8 cellular contexts compared by ENCODE assay signal in genomic region chr18:70490008-70490933, GRCh38.
DNase-seq lines count a peak whose midpoint lies in the region; ATAC-seq, FAIRE-seq and TF ChIP-seq lines count a peak whose summit lies in the region.

No MANE protein-coding gene starts in this region.

- TF ChIP-seq CTCF in HCT116 (IDR thresholded peaks at IDR 0.05 in 2 of 3, conservative IDR thresholded peaks at IDR 0.05 in 1 of 3; ENCODE audit: borderline replicate concordance in 1 of 3, insufficient read depth in 1 of 3, low read depth in 2 of 3, low read length in 2 of 3) = peak; percentile 34 to 87 (median 53); a peak in 5 of 6 replicates
- peak in 2 of 3 experiments; percentile 60 to 69; a peak in 3 of 4 replicates for TF ChIP-seq CTCF in H1 (IDR thresholded peaks at IDR 0.05; ENCODE audit: control extremely low read depth in 1 of 3, insufficient read depth in 1 of 3, low read depth in 1 of 3, low read length in 3 of 3)

- no peaks in the 10 kb centered on the region for H3K27me3 ChIP-seq in HCT116 (ENCODE audit: insufficient read depth, low read length)
- H3K27me3 ChIP-seq in H1 (replicated peaks in 1 of 4; ENCODE audit: control insufficient read depth in 3 of 4, extremely low read depth in 1 of 4, insufficient read depth in 3 of 4, low read length in 3 of 4) = no peaks in the 10 kb centered on the region

- H3K4me3 Mint-ChIP-seq in T-cell = no peak overlapping the region

- no peak overlapping the region for H3K23ac ChIP-seq in H1 (ENCODE audit: insufficient read length)

- peak overlapping the region; percentile 91 for H2AFZ ChIP-seq in HCT116 (ENCODE audit: low read depth, low read length, poor library complexity, severe bottlenecking)
- H2AFZ ChIP-seq in H1 (ENCODE audit: low read length) = peak overlapping the region; percentile 23; the same call in 1 of the 2 replicates

- DNase-seq in activated effector memory CD4-positive, alpha-beta T cell treated with anti-CD3 and anti-CD28 coated beads, Interleukin-2, amount 50 U/mL, for 16 hours = peak; percentile 65
- DNase-seq in activated effector memory CD4-positive, alpha-beta T cell treated with Interleukin-2 at 50 U/mL for 16 hours = no peak
- DNase-seq in HCT116 (ENCODE audit: low read depth, low spot score) (peak; percentile 48), NCI-H146 (lab: John Stamatoyannopoulos, UW) (peak; percentile 82), T-cell (peak in 23 of 34 experiments; percentile 4 to 41 (median 25)), H1 (ENCODE audit: low read depth in 1 of 2, low spot score in 2 of 2) (no peak), midbrain (lab: John Stamatoyannopoulos, UW) (peak; percentile 85), urothelium cell line (ENCODE audit: low spot score) (peak; percentile 23)

- TF ChIP-seq POLR2A in HCT116 (IDR thresholded peaks at IDR 0.05; ENCODE audit: borderline replicate concordance, extremely low read depth, insufficient read depth, insufficient read length) (no peak), H1 (IDR thresholded peaks at IDR 0.05; ENCODE audit: control extremely low read depth in 1 of 2, low read depth in 2 of 2, low read length in 2 of 2) (no peak)

- H2BK5ac ChIP-seq in H1 (ENCODE audit: low read depth, low read length) = no peak overlapping the region

- H3K27me3 Mint-ChIP-seq in T-cell = peaks cover 5 to 10% of the 10 kb centered on the region in 2 donors

- peak; percentile 95 for FAIRE-seq in H1 (lab: Jason Lieb, UNC)
- no peak for FAIRE-seq in urothelium cell line (lab: Jason Lieb, UNC)

- no peaks in the 10 kb centered on the region for H3K79me1 ChIP-seq in H1 (ENCODE audit: low read depth, low read length)

- H2BK20ac ChIP-seq in H1 (ENCODE audit: low read length) = no peak overlapping the region

- H3K4me1 ChIP-seq in HCT116 (ENCODE audit: control insufficient read depth in 1 of 2, insufficient read depth in 2 of 2, low read length in 2 of 2) = peaks cover 0 to 7% of the 10 kb centered on the region in 2 experiments; a peak in 1 of 4 replicates
- H3K4me1 ChIP-seq in H1 (replicated peaks in 1 of 4; ENCODE audit: control insufficient read depth in 3 of 4, insufficient read depth in 4 of 4, low read length in 3 of 4) = no peaks in the 10 kb centered on the region

- H3K79me2 ChIP-seq in HCT116 (ENCODE audit: insufficient read depth, low read length) (no peaks in the 10 kb centered on the region), H1 (ENCODE audit: control insufficient read depth in 1 of 2, insufficient read depth in 2 of 2, low read length in 2 of 2) (no peaks in the 10 kb centered on the region)

- no peaks in the 10 kb centered on the region for H3K9me2 ChIP-seq in HCT116 (ENCODE audit: insufficient read depth)

- no peaks in the 10 kb centered on the region for H3K36me3 Mint-ChIP-seq in T-cell

- H3K4me3 ChIP-seq in HCT116 (replicated peaks in 1 of 2; ENCODE audit: low read depth in 1 of 2, low read length in 2 of 2) (no peak overlapping the region), H1 (ENCODE audit: extremely low read depth in 1 of 4, insufficient read depth in 2 of 4, low read depth in 3 of 4, low read length in 4 of 4) (no peak overlapping the region)

- no peaks in the 10 kb centered on the region for H3K36me3 ChIP-seq in HCT116 (ENCODE audit: control insufficient read depth in 1 of 2, insufficient read depth in 2 of 2, low read length in 2 of 2)
- H3K36me3 ChIP-seq in H1 (ENCODE audit: control insufficient read depth in 2 of 4, insufficient read depth in 4 of 4, low read length in 3 of 4) = no peaks in the 10 kb centered on the region

- TF ChIP-seq RAD21 in HCT116 (IDR thresholded peaks at IDR 0.05; ENCODE audit: low read depth) (peak; percentile 56), H1 (IDR thresholded peaks at IDR 0.05 in 1 of 2, conservative IDR thresholded peaks at IDR 0.05 in 1 of 2; ENCODE audit: low read depth in 2 of 2, low read length in 2 of 2) (peak; percentile 72 to 78)

- no peak overlapping the region for H3K56ac ChIP-seq in H1 (replicated peaks; ENCODE audit: insufficient read length, low read depth, low read length)

- H3K9me3 ChIP-seq in HCT116 (ENCODE audit: control insufficient read depth in 1 of 2, insufficient read depth in 1 of 2, low read depth in 1 of 2, low read length in 2 of 2) = no peaks in the 10 kb centered on the region
- peaks cover 5 to 9% of the 10 kb centered on the region in 2 experiments; a peak in 2 of 4 replicates for H3K9me3 ChIP-seq in H1 (ENCODE audit: insufficient read depth in 2 of 2, low read depth in 1 of 2, low read length in 1 of 2)

- no peak overlapping the region for H4K5ac ChIP-seq in H1 (ENCODE audit: insufficient read length, low read depth, low read length)

- H3K14ac ChIP-seq in H1 (ENCODE audit: insufficient read length) = no peak overlapping the region

- peaks cover 5 to 15% (median 7%) of the 10 kb centered on the region in 3 donors for H3K4me1 Mint-ChIP-seq in T-cell

- no peak overlapping the region for H3K9ac ChIP-seq in HCT116 (ENCODE audit: low read length)
- H3K9ac ChIP-seq in H1 (replicated peaks in 1 of 4; ENCODE audit: extremely low read depth in 1 of 4, low read depth in 3 of 4, low read length in 3 of 4) = no peak overlapping the region

- H4K8ac ChIP-seq in H1 (ENCODE audit: extremely low read depth, insufficient read depth, low read length) = no peak overlapping the region

- intact Hi-C loops in HCT116 (cut with micrococcal nuclease) = no loop called here

- H3K27ac Mint-ChIP-seq in T-cell = peak overlapping the region in 1 of 2 donors; percentile 1

- no peak overlapping the region for H3K18ac ChIP-seq in H1 (ENCODE audit: extremely low read depth, low read length)

- H2BK12ac ChIP-seq in H1 (ENCODE audit: low read depth, low read length) = no peak overlapping the region

- ATAC-seq in HCT116 (peak; percentile 70), T-cell (replicated peaks in 1 of 4) (peak; percentile 32 to 70 (median 54))

- no TSS peak for BruUV-seq in HCT116 (replicated peaks; lab: Mats Ljungman, UMichigan)

- CTCF ChIA-PET in HCT116 (lab: Charles Lee) = interaction anchor here (0.7 to 1.6 kb wide), 4 partner anchors 10 to 324 kb away, joined by 3 to 5 read pairs (median 3); no protein-coding TSS in a partner anchor
- CTCF ChIA-PET in T-cell (lab: Charles Lee) = interaction anchor here (0.5 to 1.6 kb wide), 4 partner anchors 18 to 325 kb away, joined by 3 to 4 read pairs (median 4); no protein-coding TSS in a partner anchor
- CTCF ChIA-PET in H1 (lab: Charles Lee; ENCODE audit: partially characterized antibody) = interaction anchor here (0.7 to 4.4 kb wide), 14 partner anchors 9 to 531 kb away, joined by 3 to 27 read pairs (median 4); no protein-coding TSS in a partner anchor

- H4K91ac ChIP-seq in H1 (replicated peaks; ENCODE audit: insufficient read length, low read length) = no peak overlapping the region

- no peak overlapping the region for H3K27ac ChIP-seq in HCT116 (ENCODE audit: low read depth, low read length)
- no peak overlapping the region for H3K27ac ChIP-seq in H1 (ENCODE audit: low read depth, low read length)

- H2BK120ac ChIP-seq in H1 (replicated peaks; ENCODE audit: low read depth, low read length) = no peak overlapping the region

- peak overlapping the region; percentile 25 for H3K4me2 ChIP-seq in HCT116 (ENCODE audit: low read length)
- no peak overlapping the region for H3K4me2 ChIP-seq in H1 (ENCODE audit: insufficient read depth in 1 of 2, low read depth in 2 of 2, low read length in 2 of 2)

- H2BK15ac ChIP-seq in H1 (ENCODE audit: low read length) = no peak overlapping the region

- H3K9me3 Mint-ChIP-seq in T-cell = no peaks in the 10 kb centered on the region

- H3K4ac ChIP-seq in H1 (replicated peaks; ENCODE audit: insufficient read length, low read depth, low read length) = no peak overlapping the region

- WGBS in H1 (ENCODE audit: extremely low coverage in 1 of 2, insufficient coverage in 1 of 2, insufficient read length in 1 of 2, insufficient replicate concordance in 2 of 2, low coverage in 1 of 2, low lambda C conversion rate in 2 of 2, missing lambda C conversion rate in 1 of 2), 2 experiments = 21% methylated on average over 9 of the region's 9 CpGs; no CpG with 5 or more reads in 1 of the 2 experiments

- POLR2A ChIA-PET in HCT116 (lab: Charles Lee) (no interaction called here), T-cell (lab: Charles Lee) (interaction anchor here in 1 of 2 donors (0.5 kb wide), 1 partner anchor 97 kb away, joined by 3 read pairs; no protein-coding TSS in a partner anchor), H1 (lab: Charles Lee; ENCODE audit: partially characterized antibody) (no interaction called here)

- no peak overlapping the region for H2AK5ac ChIP-seq in H1 (ENCODE audit: low read depth, low read length)

- RAD21 ChIA-PET in HCT116 (lab: Charles Lee; ENCODE audit: low non-redundant PET in 1 of 2, low total read pairs in 2 of 2, uncharacterized antibody in 2 of 2, unreplicated experiment in 2 of 2) = no interaction called here

- TF ChIP-seq EP300 in H1 (IDR thresholded peaks at IDR 0.05; ENCODE audit: borderline replicate concordance in 1 of 2, low read depth in 2 of 2, low read length in 2 of 2) = no peak

- no peaks in the 10 kb centered on the region for H4K20me1 ChIP-seq in HCT116 (ENCODE audit: insufficient read depth)
- H4K20me1 ChIP-seq in H1 (replicated peaks in 1 of 2; ENCODE audit: control insufficient read depth in 1 of 2, insufficient read depth in 2 of 2, low read length in 2 of 2) = no peaks in the 10 kb centered on the region

- no peaks in the 10 kb centered on the region for H3K23me2 ChIP-seq in H1 (ENCODE audit: low read depth, low read length)

TF ChIP-seq in HCT116, 20 proteins besides CTCF, POLR2A, EP300 and RAD21 (continues in another document):
- TF ChIP-seq CBX3 (IDR thresholded peaks at IDR 0.05; ENCODE audit: low read depth) = no peak
- TF ChIP-seq, protein P1, sequence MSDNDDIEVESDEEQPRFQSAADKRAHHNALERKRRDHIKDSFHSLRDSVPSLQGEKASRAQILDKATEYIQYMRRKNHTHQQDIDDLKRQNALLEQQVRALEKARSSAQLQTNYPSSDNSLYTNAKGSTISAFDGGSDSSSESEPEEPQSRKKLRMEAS (IDR thresholded peaks at IDR 0.05) = no peak
- TF ChIP-seq EZH2phosphoT487 (IDR thresholded peaks at IDR 0.05; ENCODE audit: borderline replicate concordance) = no peak
- TF ChIP-seq SP1 (IDR thresholded peaks at IDR 0.05; ENCODE audit: low read depth) = no peak
- TF ChIP-seq CEBPB (IDR thresholded peaks at IDR 0.05; ENCODE audit: low read depth) = no peak
- TF ChIP-seq SRF (IDR thresholded peaks at IDR 0.05; ENCODE audit: low read depth) = no peak

TF ChIP-seq in H1, 55 proteins besides CTCF, POLR2A, EP300 and RAD21 (continues in another document):
- TF ChIP-seq GTF2F1 (IDR thresholded peaks at IDR 0.05; ENCODE audit: borderline replicate concordance, low read depth, low read length) (no peak), BRCA1 (IDR thresholded peaks at IDR 0.05; ENCODE audit: low read depth, low read length) (peak; percentile 41; the same call in 1 of the 2 replicates), CHD2 (IDR thresholded peaks at IDR 0.05; ENCODE audit: low read length) (peak; percentile 78)

Comparison
In these comparisons a context has a peak if more than half of its experiments do, and no peak if none do; other contexts are left out.
1. DNase-seq: peak in activated effector memory CD4-positive, alpha-beta T cell treated with anti-CD3 and anti-CD28 coated beads, Interleukin-2, amount 50 U/mL, for 16 hours (single experiment), HCT116 (single experiment), NCI-H146 (single experiment), T-cell (23 of 34), midbrain (single experiment) and urothelium cell line (single experiment); none in activated effector memory CD4-positive, alpha-beta T cell treated with Interleukin-2 at 50 U/mL for 16 hours (single experiment) and H1 (0 of 2).